ENCODE assay signal across 12 cellular contexts in the genomic region with DNA sequence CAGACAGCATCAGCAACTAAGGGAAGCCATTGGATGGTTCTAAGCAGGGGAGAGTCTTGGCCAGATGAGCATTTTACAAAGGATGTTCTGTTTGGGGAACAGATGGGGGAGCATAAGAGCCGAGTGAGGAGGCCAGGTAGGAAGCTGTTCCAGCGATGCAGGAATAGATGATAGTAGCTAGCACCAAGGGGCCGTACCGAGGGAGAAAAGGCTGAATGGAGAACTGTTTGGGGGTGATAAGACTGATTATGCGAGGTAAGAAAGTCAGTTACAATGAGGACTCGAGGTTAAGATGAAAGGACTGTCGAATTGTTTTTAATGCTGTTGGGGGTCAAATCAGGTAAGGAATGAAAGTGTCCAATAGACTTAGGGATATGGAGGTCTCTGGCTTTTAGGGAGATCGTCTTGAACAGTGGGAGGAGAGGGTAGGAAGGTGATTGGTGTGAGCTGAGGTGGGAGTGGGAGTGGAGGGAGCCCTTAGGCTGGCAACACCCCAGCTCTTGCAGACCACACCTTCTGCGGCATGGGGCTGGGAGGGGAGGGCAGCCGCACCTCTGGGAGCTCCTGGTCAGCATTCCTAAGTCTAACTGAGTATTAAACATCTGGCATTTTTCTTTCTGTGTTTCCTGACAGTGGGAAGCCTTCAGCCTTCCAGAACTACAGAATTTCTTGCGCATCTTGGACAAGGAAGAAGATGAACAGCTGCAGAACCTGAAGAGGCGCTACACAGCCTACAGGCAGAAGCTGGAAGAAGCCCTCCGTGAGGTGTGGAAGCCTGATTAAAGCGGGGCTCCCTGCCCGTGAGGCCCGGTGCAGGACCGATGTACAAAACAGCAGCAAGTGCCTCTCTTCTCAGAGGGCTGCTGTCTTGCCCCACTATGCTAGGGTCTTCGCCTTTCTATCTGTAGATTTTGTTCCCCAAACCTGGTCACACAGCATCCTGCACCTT.
DNase-seq lines count a peak whose midpoint lies in the region; TF ChIP-seq lines count a peak whose summit lies in the region.
"Had no signal": no experiment of that assay in that cellular context is flagged by ENCODE, and none has a peak within 500 bp of the region (broad histone marks: within the 10 kb centered on the region; RNA-seq: fewer than 3 reads in every experiment).

No MANE protein-coding gene starts in this region.

- peak overlapping the region; percentile 44 for H3K27ac ChIP-seq in cardiac muscle cell
- H3K27ac ChIP-seq in right atrium auricular region = peak overlapping the region in 1 of 2 donors; percentile 8
- peak overlapping the region; percentile 43 to 88 for H3K27ac ChIP-seq in tibial artery
- no peak overlapping the region for H3K27ac ChIP-seq in mesendoderm (ENCODE audit: low read depth, low read length)
- H3K27ac ChIP-seq: SJCRH30 had no signal

- no peak overlapping the region for H2BK5ac ChIP-seq in mesendoderm (ENCODE audit: low read length)

- peaks cover 1% of the 10 kb centered on the region for H3K79me1 ChIP-seq in mesendoderm (ENCODE audit: low read length)

- no peaks in the 10 kb centered on the region for H3K27me3 Mint-ChIP-seq in activated CD4-positive, alpha-beta memory T cell treated with anti-CD3 and anti-CD28 coated beads, Interleukin-2, amount 10 ng/mL, durations not matched to agents 7 days and 5 days
- H3K27me3 Mint-ChIP-seq in immature natural killer cell (ENCODE audit: low read depth in 3 of 3) = peaks cover 2 to 9% (median 3%) of the 10 kb centered on the region in 3 donors

- no peak overlapping the region for H3K4ac ChIP-seq in mesendoderm (ENCODE audit: low read depth, low read length)

- H3K4me3 ChIP-seq in cardiac muscle cell (no peak overlapping the region), right atrium auricular region (no peak overlapping the region), tibial artery (no peak overlapping the region), mesendoderm (ENCODE audit: low read length) (no peak overlapping the region)
- H3K4me3 ChIP-seq: SJCRH30 had no signal

- H3K36me3 Mint-ChIP-seq in activated CD4-positive, alpha-beta memory T cell treated with anti-CD3 and anti-CD28 coated beads, Interleukin-2, amount 10 ng/mL, durations not matched to agents 7 days and 5 days (ENCODE audit: low read depth) = peaks cover 54% of the 10 kb centered on the region
- H3K36me3 Mint-ChIP-seq in immature natural killer cell = peaks cover 23 to 38% (median 37%) of the 10 kb centered on the region in 3 donors

- H3K23ac ChIP-seq in mesendoderm (ENCODE audit: low read length) = no peak overlapping the region

- H3K79me2 ChIP-seq in mesendoderm (ENCODE audit: control insufficient read depth, insufficient read depth, low read length) = no peaks in the 10 kb centered on the region

- H2BK120ac ChIP-seq in mesendoderm (ENCODE audit: low read depth, low read length) = no peak overlapping the region

- H3K4me2 ChIP-seq in mesendoderm (ENCODE audit: low read length) = no peak overlapping the region

- H3K4me3 Mint-ChIP-seq in activated CD4-positive, alpha-beta memory T cell treated with anti-CD3 and anti-CD28 coated beads, Interleukin-2, amount 10 ng/mL, durations not matched to agents 7 days and 5 days = no peak overlapping the region
- H3K4me3 Mint-ChIP-seq in immature natural killer cell = no peak overlapping the region

- no peak overlapping the region for H2AK5ac ChIP-seq in mesendoderm (ENCODE audit: low read length)

- H3K9me3 Mint-ChIP-seq in activated CD4-positive, alpha-beta memory T cell treated with anti-CD3 and anti-CD28 coated beads, Interleukin-2, amount 10 ng/mL, durations not matched to agents 7 days and 5 days = no peaks in the 10 kb centered on the region
- H3K9me3 Mint-ChIP-seq in immature natural killer cell = no peaks in the 10 kb centered on the region

- H3K27me3 ChIP-seq in cardiac muscle cell (no peaks in the 10 kb centered on the region), right atrium auricular region (no peaks in the 10 kb centered on the region), tibial artery (no peaks in the 10 kb centered on the region), mesendoderm (ENCODE audit: insufficient read depth, low read length, poor library complexity) (no peaks in the 10 kb centered on the region)
- H3K27me3 ChIP-seq: SJCRH30 had no signal

- TF ChIP-seq CTCF in cardiac muscle cell (IDR thresholded peaks at IDR 0.05; ENCODE audit: low read depth, low read length) (no peak), right atrium auricular region (IDR thresholded peaks at IDR 0.05) (no peak), tibial artery (IDR thresholded peaks at IDR 0.05) (no peak), GM10248 (IDR thresholded peaks at IDR 0.05; ENCODE audit: control extremely low read depth, extremely low read depth, low read depth, missing control alignments) (no peak)

- H2BK15ac ChIP-seq in mesendoderm (replicated peaks; ENCODE audit: low read depth) = no peak overlapping the region

- H3K9me3 ChIP-seq in cardiac muscle cell (ENCODE audit: low read depth) (no peaks in the 10 kb centered on the region), right atrium auricular region (no peaks in the 10 kb centered on the region), tibial artery (no peaks in the 10 kb centered on the region)
- H3K9me3 ChIP-seq: SJCRH30 had no signal

- CTCF ChIA-PET in activated CD4-positive, alpha-beta memory T cell treated with anti-CD3 and anti-CD28 coated beads, Interleukin-2, amount 10 ng/mL, durations not matched to agents 7 days and 5 days (lab: Charles Lee) = interaction anchor here (0.7 to 5.6 kb wide), 8 partner anchors 13 to 145 kb away, joined by 3 to 118 read pairs (median 4); no protein-coding TSS in a partner anchor
- CTCF ChIA-PET in GM10248 (lab: Yijun Ruan, JAX) = interaction anchor here (0.7 to 12.5 kb wide), 9 partner anchors 11 to 144 kb away, joined by 3 to 172 read pairs (median 5); partner anchors contain the start of gene RASSF3

- H3K27ac Mint-ChIP-seq in activated CD4-positive, alpha-beta memory T cell treated with anti-CD3 and anti-CD28 coated beads, Interleukin-2, amount 10 ng/mL, durations not matched to agents 7 days and 5 days = peak overlapping the region; percentile 27
- peak overlapping the region; percentile 53 to 80 (median 70) for H3K27ac Mint-ChIP-seq in immature natural killer cell

- DNase-seq in cardiac muscle cell (ENCODE audit: low read depth in 1 of 2, low spot score in 1 of 2) (no peak), right atrium auricular region (ENCODE audit: low spot score) (no peak), immature natural killer cell (no peak), tibial artery (peak in 1 of 2 donors; percentile 60), mesendoderm (no peak), GM10248 (ENCODE audit: extremely low spot score) (no peak), SW480 (ENCODE audit: low spot score) (no peak)
- DNase-seq in activated CD4-positive, alpha-beta memory T cell treated with anti-CD3 and anti-CD28 coated beads, Interleukin-2, amount 10 ng/mL, durations not matched to agents 7 days and 5 days = no peak
- DNase-seq: activated CD4-positive, CD25-positive, alpha-beta regulatory T cell treated with anti-CD3 and anti-CD28 coated beads, Interleukin-2, amount 50 U/mL, for 72 hours; NCI-H1105; NCI-H774; SJCRH30 had no signal

- H3K4me1 ChIP-seq in cardiac muscle cell (ENCODE audit: low read depth) = peaks cover 21% of the 10 kb centered on the region
- peaks cover 0 to 33% of the 10 kb centered on the region in 2 donors for H3K4me1 ChIP-seq in right atrium auricular region
- peaks cover 0 to 76% (median 15%) of the 10 kb centered on the region in 4 donors for H3K4me1 ChIP-seq in tibial artery
- H3K4me1 ChIP-seq in mesendoderm (ENCODE audit: control insufficient read depth, low read depth, low read length) = peaks cover 10% of the 10 kb centered on the region

- peaks cover 57% of the 10 kb centered on the region for H3K4me1 Mint-ChIP-seq in activated CD4-positive, alpha-beta memory T cell treated with anti-CD3 and anti-CD28 coated beads, Interleukin-2, amount 10 ng/mL, durations not matched to agents 7 days and 5 days
- H3K4me1 Mint-ChIP-seq in immature natural killer cell = peaks cover 49 to 65% of the 10 kb centered on the region in 2 donors

- intact Hi-C loops in tibial artery (cut with DNase I; ENCODE audit: low total_unique reads) = loop anchor here (2.0 to 5.0 kb wide), 2 partner anchors 82 to 144 kb away; partner anchors contain the start of gene RASSF3

- POLR2A ChIA-PET in activated CD4-positive, alpha-beta memory T cell treated with anti-CD3 and anti-CD28 coated beads, Interleukin-2, amount 10 ng/mL, durations not matched to agents 7 days and 5 days (lab: Charles Lee) = interaction anchor here (1.0 to 3.3 kb wide), 8 partner anchors 9 to 124 kb away, joined by 3 to 13 read pairs (median 5); no protein-coding TSS in a partner anchor
- POLR2A ChIA-PET in GM10248 (lab: Yijun Ruan, JAX) = no interaction called here

- no peak overlapping the region for H4K5ac ChIP-seq in mesendoderm (ENCODE audit: low read length)

- WGBS in mesendoderm (ENCODE audit: extremely low coverage, insufficient coverage, low lambda C conversion rate) = no CpG with 5 or more reads among the region's 18 CpGs

- H3K18ac ChIP-seq in mesendoderm (ENCODE audit: low read length) = no peak overlapping the region

- H3K9ac ChIP-seq in mesendoderm (ENCODE audit: low read length) = no peak overlapping the region

- H3K36me3 ChIP-seq in cardiac muscle cell = no peaks in the 10 kb centered on the region
- peaks cover 25% of the 10 kb centered on the region for H3K36me3 ChIP-seq in right atrium auricular region
- H3K36me3 ChIP-seq in tibial artery = peaks cover 0 to 32% (median 15%) of the 10 kb centered on the region in 3 donors
- no peaks in the 10 kb centered on the region for H3K36me3 ChIP-seq in mesendoderm (ENCODE audit: control insufficient read depth, insufficient read depth, low read length)

- H3K56ac ChIP-seq in mesendoderm (ENCODE audit: low read length) = no peak overlapping the region

- no peak overlapping the region for H4K8ac ChIP-seq in mesendoderm (ENCODE audit: low read depth, low read length)
